Comparison of ENCODE assay signal across 8 cellular contexts in the genomic region with DNA sequence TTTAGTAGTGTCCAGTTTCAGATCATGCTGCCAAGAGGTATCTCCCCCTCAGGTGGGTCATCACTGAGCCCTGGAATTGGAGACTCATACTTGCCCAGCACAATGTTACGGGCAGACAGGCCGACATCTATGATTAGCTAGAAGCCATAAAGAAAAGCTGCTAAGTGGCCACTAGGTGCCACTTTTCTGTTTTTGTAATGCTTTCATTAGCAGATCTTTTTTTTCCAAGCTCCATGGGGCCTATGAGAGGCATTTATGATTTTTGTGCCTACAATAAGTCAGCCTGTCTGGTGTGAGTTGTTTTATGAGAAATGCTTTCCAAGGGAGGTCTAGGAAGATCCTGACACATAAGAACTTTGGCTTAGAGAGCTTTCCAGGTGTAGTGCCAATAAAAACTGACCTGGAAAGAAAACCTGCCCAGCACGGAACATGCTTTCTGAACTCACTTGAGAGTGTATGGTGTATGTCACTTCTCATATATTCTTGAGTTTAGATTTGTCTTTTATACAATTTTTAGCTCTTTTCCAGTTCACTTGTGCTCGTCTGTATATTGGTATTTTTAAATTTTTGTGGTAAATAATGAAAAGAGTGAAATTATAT. TPM values are rescaled to one million over a fixed set of nuclear protein-coding genes. Genes with fewer than 3 reads are reported as not detected.
DNase-seq lines count a peak whose midpoint lies in the region; ATAC-seq and TF ChIP-seq lines count a peak whose summit lies in the region.

No MANE protein-coding gene starts in this region.

- H3K4ac ChIP-seq in trophoblast cell (ENCODE audit: low read depth, low read length): no peak overlapping the region

- H2BK5ac ChIP-seq in trophoblast cell (ENCODE audit: low read depth, low read length, poor library complexity): no peak overlapping the region

- no peak overlapping the region for H3K18ac ChIP-seq in trophoblast cell (ENCODE audit: low read length)

- H3K23ac ChIP-seq in trophoblast cell (ENCODE audit: low read length): no peak overlapping the region

- peak overlapping the region; percentile 67 for H3K4me2 ChIP-seq in BLaER1
- no peak overlapping the region for H3K4me2 ChIP-seq in trophoblast cell (ENCODE audit: low read length)

- H3K27ac ChIP-seq in BLaER1: peak overlapping the region; percentile 56
- H3K27ac ChIP-seq in RWPE2 (ENCODE audit: poor library complexity, severe bottlenecking): no peak overlapping the region
- no peak overlapping the region for H3K27ac ChIP-seq in trophoblast cell (ENCODE audit: low read depth, low read length)

- H4K12ac ChIP-seq in trophoblast cell (ENCODE audit: low read depth, low read length): no peak overlapping the region

- WGBS in trophoblast cell (ENCODE audit: extremely low coverage, insufficient coverage, insufficient read length): no CpG with 5 or more reads among the region's 4 CpGs

- H3K36me3 ChIP-seq in BLaER1 (no peaks in the 10 kb centered on the region), H7 (replicated peaks; ENCODE audit: control insufficient read depth, insufficient read depth, low read length) (no peaks in the 10 kb centered on the region), RWPE2 (ENCODE audit: low read depth) (no peaks in the 10 kb centered on the region), trophoblast cell (ENCODE audit: control insufficient read depth in 1 of 2, insufficient read depth in 2 of 2, low read length in 2 of 2) (no peaks in the 10 kb centered on the region)

- H4K20me1 ChIP-seq in BLaER1: no peaks in the 10 kb centered on the region

- peaks cover 67% of the 10 kb centered on the region for H3K4me1 ChIP-seq in BLaER1
- H3K4me1 ChIP-seq in RWPE2 (ENCODE audit: insufficient read depth, poor library complexity, severe bottlenecking): no peaks in the 10 kb centered on the region
- peaks cover 4 to 9% of the 10 kb centered on the region in 2 experiments for H3K4me1 ChIP-seq in trophoblast cell (ENCODE audit: control insufficient read depth in 1 of 2, insufficient read depth in 2 of 2, low read length in 2 of 2)

- H3K79me2 ChIP-seq in trophoblast cell (ENCODE audit: control insufficient read depth, insufficient read depth, low read length, poor library complexity): no peaks in the 10 kb centered on the region

- H2AK5ac ChIP-seq in trophoblast cell (ENCODE audit: low read length): no peak overlapping the region

- ATAC-seq in RWPE2 (ENCODE audit: low read depth): no peak
- no peak for ATAC-seq in HG02885 (IDR thresholded peaks at IDR 0.05; ENCODE audit: poor library complexity, unreplicated experiment)
- no peak for ATAC-seq in HG02938 (IDR thresholded peaks at IDR 0.05; ENCODE audit: unreplicated experiment)

- H2BK12ac ChIP-seq in trophoblast cell (ENCODE audit: low read length): no peak overlapping the region

- no peak overlapping the region for H2BK120ac ChIP-seq in trophoblast cell (ENCODE audit: insufficient read depth, low read length, poor library complexity)

- peaks cover 18% of the 10 kb centered on the region for H3K9me3 ChIP-seq in BLaER1
- H3K9me3 ChIP-seq in RWPE2 (ENCODE audit: severe bottlenecking): no peaks in the 10 kb centered on the region
- no peaks in the 10 kb centered on the region for H3K9me3 ChIP-seq in trophoblast cell (ENCODE audit: insufficient read depth, low read depth, low read length)

- no peak overlapping the region; the same call in 1 of the 2 replicates for H3K9ac ChIP-seq in BLaER1
- peak overlapping the region; percentile 64 for H3K9ac ChIP-seq in trophoblast cell (ENCODE audit: low read length)

- no peak overlapping the region for H3K4me3 ChIP-seq in BLaER1
- H3K4me3 ChIP-seq in H7 (ENCODE audit: insufficient read depth, low read depth, low read length): no peak overlapping the region
- H3K4me3 ChIP-seq in RWPE2 (ENCODE audit: severe bottlenecking): no peak overlapping the region
- no peak overlapping the region for H3K4me3 ChIP-seq in foreskin fibroblast (ENCODE audit: low read depth in 1 of 2, low read length in 2 of 2)
- no peak overlapping the region for H3K4me3 ChIP-seq in trophoblast cell (ENCODE audit: low read depth, low read length)

- H3K27me3 ChIP-seq in BLaER1: no peaks in the 10 kb centered on the region
- no peaks in the 10 kb centered on the region for H3K27me3 ChIP-seq in H7 (ENCODE audit: control insufficient read depth, insufficient read depth, low read length)
- H3K27me3 ChIP-seq in RWPE2 (ENCODE audit: insufficient read depth, poor library complexity, severe bottlenecking): no peaks in the 10 kb centered on the region
- H3K27me3 ChIP-seq in trophoblast cell (ENCODE audit: insufficient read depth, low read length): no peaks in the 10 kb centered on the region

- H4K91ac ChIP-seq in trophoblast cell (ENCODE audit: low read depth, low read length): no peak overlapping the region

- DNase-seq in H7 (peak; percentile 34), RWPE2 (ENCODE audit: low spot score) (no peak), foreskin fibroblast (peak; percentile 44 to 73), trophoblast cell (peak; percentile 26 to 77)
- DNase-seq in activated effector memory CD4-positive, alpha-beta T cell treated with anti-CD3 and anti-CD28 coated beads, Interleukin-2, amount 50 U/mL, for 16 hours: no peak

- no peak overlapping the region for H3K14ac ChIP-seq in trophoblast cell (ENCODE audit: low read length)

- H4K8ac ChIP-seq in trophoblast cell (ENCODE audit: low read depth, low read length): peak overlapping the region; percentile 43

- TF ChIP-seq CTCF in RWPE2 (IDR thresholded peaks at IDR 0.05; ENCODE audit: poor library complexity, severe bottlenecking) (peak; percentile 43), foreskin fibroblast (IDR thresholded peaks at IDR 0.05; ENCODE audit: low read depth, low read length) (peak; percentile 50)

- peak overlapping the region; percentile 52 for H2AFZ ChIP-seq in trophoblast cell (ENCODE audit: insufficient read depth, low read length, poor library complexity)

- peaks cover 3% of the 10 kb centered on the region for H3K79me1 ChIP-seq in trophoblast cell (ENCODE audit: low read length)

RNA-seq across cellular contexts. Expression of gene SMCO2, which starts 21.8 kb away (rescaled TPM):
- total RNA-seq in H7 (2014; rRNA removed; shearing (Covaris generic)): not detected in 2 replicates
- 0.14 and 0.19 TPM in 2 replicates for polyA plus RNA-seq in trophoblast cell (2013)

Comparison
In these comparisons a context has a peak if more than half of its experiments do, and no peak if none do; other contexts are left out.
1. DNase-seq: peak in H7 (single experiment), foreskin fibroblast (2 of 2) and trophoblast cell (2 of 2); none in RWPE2 (single experiment) and activated effector memory CD4-positive, alpha-beta T cell treated with anti-CD3 and anti-CD28 coated beads, Interleukin-2, amount 50 U/mL, for 16 hours (single experiment).